ENCODE assay signal across 25 cellular contexts in genomic region chr6:123551939-123552707, GRCh38.
A peak's percentile ranks its signal among the peaks of the same experiment; 100 is the strongest.
DNase-seq lines count a peak whose midpoint lies in the region; ATAC-seq, FAIRE-seq and TF ChIP-seq lines count a peak whose summit lies in the region.
"Had no signal": no experiment of that assay in that cellular context is flagged by ENCODE, and none has a peak within 500 bp of the region (broad histone marks: within the 10 kb centered on the region; RNA-seq: fewer than 3 reads in every experiment).

No MANE protein-coding gene starts in this region.

- no peaks in the 10 kb centered on the region for H3K9me1 ChIP-seq in K562 (ENCODE audit: control insufficient read depth, insufficient read depth, low read length)

- POLR2A ChIA-PET in K562 (lab: Yijun Ruan, JAX) (interaction anchor here (0.7 to 1.0 kb wide), 2 partner anchors 15 to 182 kb away, joined by 3 read pairs; no protein-coding TSS in a partner anchor), RWPE1 (lab: Yijun Ruan, JAX; ENCODE audit: low non-redundant PET) (no interaction called here)

- no peaks in the 10 kb centered on the region for H4K20me1 ChIP-seq in K562 (replicated peaks; ENCODE audit: control insufficient read depth, insufficient read depth, low read length)

- no peak for TF ChIP-seq EP300 in K562 (IDR thresholded peaks at IDR 0.05; ENCODE audit: low read length)

- 6% methylated on average over 4 of the region's 4 CpGs for WGBS in K562 (ENCODE audit: insufficient coverage, low coverage, missing lambda C conversion rate)

- H3K9ac ChIP-seq in K562 (ENCODE audit: insufficient read depth in 1 of 2, low read depth in 2 of 2, low read length in 2 of 2) = no peak overlapping the region

- TF ChIP-seq POLR2A in K562 (conservative IDR thresholded peaks at IDR 0.05) (no peak), GM18505 (IDR thresholded peaks at IDR 0.05; ENCODE audit: borderline replicate concordance, extremely low read depth, insufficient read depth, insufficient read length) (no peak)

- peak; percentile 68 for DNase-seq in M059J (ENCODE audit: low read depth)
- peak in 3 of 4 experiments; percentile 9 to 31 (median 16) for DNase-seq in K562 (ENCODE audit: extremely low read depth in 1 of 4, low spot score in 3 of 4)
- no peak for DNase-seq in left lung
- no peak for DNase-seq in sciatic nerve (ENCODE audit: low spot score)
- no peak for DNase-seq in RWPE1 (ENCODE audit: low spot score)
- DNase-seq in NCI-H1694 treated with DMSO at 0.1 percent for 48 hours (lab: John Stamatoyannopoulos, UW) = no peak
- no peak for DNase-seq in GM03348 (ENCODE audit: low spot score)
- DNase-seq: activated CD4-positive, alpha-beta T cell treated with anti-CD3 and anti-CD28 coated beads for 1 hour; Calu3; EL; foreskin keratinocyte; hippocampal formation; immature natural killer cell; Karpas-422; mucosa of descending colon; MV-4-11; NCI-H526 treated with DMSO at 0.1 percent for 48 hours; stimulated activated CD4-positive, alpha-beta T cell treated with anti-CD3 and anti-CD28 coated beads, Interleukin-12 subunit alpha, Interleukin-12 subunit beta, amount 100 ng/mL, for 4 hours; stimulated activated CD4-positive, alpha-beta T cell treated with anti-CD3 and anti-CD28 coated beads, Interleukin-4, amount 100 ng/mL, for 24 hours; stimulated activated naive B cell treated with anti-CD40 and anti-IgM and Interleukin-4, amounts not matched to agents 10 μg/mL and 1 μg/mL and 100 μg/mL, for 72 hours; thyroid gland had no signal

- intact Hi-C loops in K562 (cut with micrococcal nuclease) = no loop called here
- intact Hi-C loops in left lung (cut with DNase I) = no loop called here
- intact Hi-C loops in sciatic nerve (cut with DNase I) = no loop called here

- H3K79me2 ChIP-seq in K562 (ENCODE audit: control insufficient read depth, insufficient read depth, low read length) = no peaks in the 10 kb centered on the region

- H3K9me3 ChIP-seq in K562 (replicated peaks; ENCODE audit: control insufficient read depth, insufficient read depth, low read depth, low read length) (no peaks in the 10 kb centered on the region; the same call in 1 of the 2 replicates), left lung (peaks cover 0 to 7% of the 10 kb centered on the region in 2 donors)
- H3K9me3 ChIP-seq: mucosa of descending colon, thyroid gland had no signal

- no peak overlapping the region for H3K4me2 ChIP-seq in K562 (ENCODE audit: insufficient read depth, low read length)

- no peaks in the 10 kb centered on the region for H3K27me3 ChIP-seq in K562 (ENCODE audit: control insufficient read depth in 2 of 2, insufficient read depth in 2 of 2, low read length in 2 of 2)
- H3K27me3 ChIP-seq in left lung = no peaks in the 10 kb centered on the region
- H3K27me3 ChIP-seq: foreskin keratinocyte, thyroid gland had no signal

- no peaks in the 10 kb centered on the region for H3K36me3 ChIP-seq in K562 (ENCODE audit: control insufficient read depth, insufficient read depth, low read length)
- no peaks in the 10 kb centered on the region for H3K36me3 ChIP-seq in left lung
- H3K36me3 ChIP-seq: thyroid gland had no signal

- H3K4me1 ChIP-seq in K562 (replicated peaks in 1 of 2; ENCODE audit: control insufficient read depth in 2 of 2, insufficient read depth in 2 of 2, low read length in 2 of 2) (no peaks in the 10 kb centered on the region), left lung (no peaks in the 10 kb centered on the region)
- H3K4me1 ChIP-seq: foreskin keratinocyte, thyroid gland had no signal

- in situ Hi-C loops in K562 (cut with MboI) = no loop called here

- H2AFZ ChIP-seq in K562 (ENCODE audit: low read depth, low read length) = no peak overlapping the region

- peak; percentile 62 for FAIRE-seq in K562 (lab: Jason Lieb, UNC)
- FAIRE-seq: H54 had no signal

- ATAC-seq in K562 = peak; percentile 73
- ATAC-seq in left lung = peak; percentile 92
- peak; percentile 48 for ATAC-seq in sciatic nerve
- no peak for ATAC-seq in GM18505 (IDR thresholded peaks at IDR 0.05; ENCODE audit: unreplicated experiment)
- ATAC-seq: foreskin keratinocyte; mucosa of descending colon; stimulated activated naive B cell treated with anti-CD40 and anti-IgM and Interleukin-4, amounts not matched to agents 10 μg/mL and 1 μg/mL and 100 μg/mL, for 72 hours had no signal

- H3K27ac ChIP-seq in K562 (ENCODE audit: extremely low read depth, low read depth, low read length) (no peak overlapping the region), left lung (no peak overlapping the region), RWPE1 (no peak overlapping the region)
- H3K27ac ChIP-seq: C4-2B, foreskin keratinocyte, SK-N-MC, thyroid gland had no signal

- TF ChIP-seq CTCF in K562 (IDR thresholded peaks at IDR 0.05 in 2 of 3, conservative IDR thresholded peaks at IDR 0.05 in 1 of 3; ENCODE audit: insufficient read depth in 2 of 3, low read depth in 1 of 3, low read length in 3 of 3) (no peak), left lung (IDR thresholded peaks at IDR 0.05) (no peak), RWPE1 (conservative IDR thresholded peaks at IDR 0.05; ENCODE audit: low read depth) (no peak)

- BruUV-seq in K562 (replicated peaks; lab: Mats Ljungman, UMichigan) = no TSS peak

- TF ChIP-seq RAD21 in K562 (CRISPR knock-in tag; conservative IDR thresholded peaks at IDR 0.05 in 1 of 2, IDR thresholded peaks at IDR 0.05 in 1 of 2) = no peak

- CTCF ChIA-PET in K562 (lab: Yijun Ruan, JAX; ENCODE audit: low intra/inter-chr PET ratio) = no interaction called here
- CTCF ChIA-PET in RWPE1 (lab: Yijun Ruan, JAX) = no interaction called here

- H3K4me3 ChIP-seq in K562 = no peak overlapping the region
- no peak overlapping the region for H3K4me3 ChIP-seq in left lung
- H3K4me3 ChIP-seq: mucosa of descending colon, SK-N-MC, thyroid gland had no signal

TF ChIP-seq in K562, 482 proteins besides CTCF, POLR2A, EP300 and RAD21:
- no peak for TF ChIP-seq MCM3 (IDR thresholded peaks at IDR 0.05)
- no peak for TF ChIP-seq PBX2 (CRISPR knock-in tag; IDR thresholded peaks at IDR 0.05; ENCODE audit: low read depth)
- TF ChIP-seq PBX2 (tag; conservative IDR thresholded peaks at IDR 0.05; ENCODE audit: low read depth) = peak; percentile 16; the same call in 1 of the 2 replicates
- TF ChIP-seq KDM1A (IDR thresholded peaks at IDR 0.05) = 0 out of 4 replicates have a peak, but pooled peaks of 1 of the 2 experiments have one; percentile 18
- TF ChIP-seq CEBPB (tag; IDR thresholded peaks at IDR 0.05) = peak; percentile 49
- peak; percentile 39; the same call in 1 of the 2 replicates for TF ChIP-seq CBFA2T2 (conservative IDR thresholded peaks at IDR 0.05)
- peak; percentile 31 for TF ChIP-seq CCNT2 (IDR thresholded peaks at IDR 0.05; ENCODE audit: borderline replicate concordance, extremely low read depth, insufficient read length, low read depth, low read length)
- peak; percentile 30; the same call in 1 of the 2 replicates for TF ChIP-seq NCOR1 (IDR thresholded peaks at IDR 0.05)
- no peak for TF ChIP-seq ATF1 (CRISPR knock-in tag; IDR thresholded peaks at IDR 0.05)
- no peak for TF ChIP-seq ATF1 (tag; IDR thresholded peaks at IDR 0.05)
- 0 out of 2 replicates have a peak, but pooled peaks have one; percentile 6 for TF ChIP-seq PKNOX1 (IDR thresholded peaks at IDR 0.05)
- TF ChIP-seq NR2C2 (CRISPR knock-in tag; IDR thresholded peaks at IDR 0.05) = no peak
- TF ChIP-seq NR2C2 (tag; IDR thresholded peaks at IDR 0.05) = no peak
- no peak for TF ChIP-seq ZBTB1 (CRISPR knock-in tag; IDR thresholded peaks at IDR 0.05; ENCODE audit: borderline replicate concordance, low read depth)
- TF ChIP-seq DPF2 (IDR thresholded peaks at IDR 0.05) = peak; percentile 46; the same call in 1 of the 2 replicates
- peak; percentile 68 for TF ChIP-seq CBFA2T3 (IDR thresholded peaks at IDR 0.05)
- TF ChIP-seq TAL1 (IDR thresholded peaks at IDR 0.05) = peak; percentile 68
- TF ChIP-seq RFX1 (IDR thresholded peaks at IDR 0.05) = peak; percentile 63
- 0 out of 2 replicates have a peak, but pooled peaks have one; percentile 26 for TF ChIP-seq SMARCA4 (IDR thresholded peaks at IDR 0.05)
- TF ChIP-seq ARID1B (IDR thresholded peaks at IDR 0.05) = peak; percentile 73
- 0 out of 2 replicates have a peak, but pooled peaks have one; percentile 19 for TF ChIP-seq MTA2 (IDR thresholded peaks at IDR 0.05; ENCODE audit: low read depth)
- peak; percentile 47 for TF ChIP-seq TEAD4 (IDR thresholded peaks at IDR 0.05; ENCODE audit: low read length)
- TF ChIP-seq TEAD4 (CRISPR knock-in tag; IDR thresholded peaks at IDR 0.05; ENCODE audit: borderline replicate concordance) = no peak
TF ChIP-seq in K562: peak in this region for 15.

Comparison
In these comparisons a context has a peak if more than half of its experiments do, and no peak if none do; other contexts are left out.
1. DNase-seq: peak in M059J (single experiment) and K562 (3 of 4); none in left lung (0 of 2), sciatic nerve (single experiment), RWPE1 (single experiment), NCI-H1694 treated with DMSO at 0.1 percent for 48 hours (single experiment) and GM03348 (single experiment).